In genomic region chr3:123658118-123658859, GRCh38 we compare ENCODE assay signal across 11 cellular contexts.
DNase-seq lines count a peak whose midpoint lies in the region; ATAC-seq and TF ChIP-seq lines count a peak whose summit lies in the region.
"Had no signal": no experiment of that assay in that cellular context is flagged by ENCODE, and none has a peak within 500 bp of the region (broad histone marks: within the 10 kb centered on the region; RNA-seq: fewer than 3 reads in every experiment).

No MANE protein-coding gene starts in this region.

- ATAC-seq in HG03460 (IDR thresholded peaks at IDR 0.05; ENCODE audit: unreplicated experiment) = no peak
- ATAC-seq: Panc1 had no signal

- DNase-seq in AG08395 (ENCODE audit: low spot score) (peak; percentile 64), RPMI7951 (ENCODE audit: low read depth) (peak; percentile 67), fibroblast of mammary gland (ENCODE audit: low read depth) (peak; percentile 89), osteoblast (ENCODE audit: insufficient read length, low spot score, missing footprints) (no peak), glutamatergic neuron (no peak), COR-L47 (lab: John Stamatoyannopoulos, UW) (no peak), SW 1271 (lab: John Stamatoyannopoulos, UW) (no peak)
- DNase-seq: activated naive CD8-positive, alpha-beta T cell treated with anti-CD3 and anti-CD28 coated beads, Interleukin-2, amount 10 ng/mL, durations not matched to agents 7 days and 5 days; occipital lobe had no signal

- H3K36me3 ChIP-seq in osteoblast (ENCODE audit: insufficient read depth, low read length) = peaks cover 56% of the 10 kb centered on the region

- H3K9me3 Mint-ChIP-seq in glutamatergic neuron (ENCODE audit: unreplicated experiment) = peaks cover 7% of the 10 kb centered on the region

- no peak overlapping the region for H3K4me2 ChIP-seq in osteoblast (ENCODE audit: insufficient read depth, low read length)

- H3K4me1 ChIP-seq in osteoblast (ENCODE audit: insufficient read depth, low read length) = peaks cover 69% of the 10 kb centered on the region

- H3K27ac ChIP-seq in osteoblast (ENCODE audit: low read depth, low read length) = peak overlapping the region; percentile 67

- peaks cover 9% of the 10 kb centered on the region for H3K27me3 Mint-ChIP-seq in glutamatergic neuron (ENCODE audit: unreplicated experiment)

- H3K4me3 ChIP-seq in fibroblast of mammary gland (ENCODE audit: control insufficient read depth, low read depth, low read length) (no peak overlapping the region), osteoblast (ENCODE audit: insufficient read depth, low read length) (no peak overlapping the region)

- no peak overlapping the region for H3K27ac Mint-ChIP-seq in glutamatergic neuron (ENCODE audit: unreplicated experiment)
- H3K27ac Mint-ChIP-seq: activated naive CD8-positive, alpha-beta T cell treated with anti-CD3 and anti-CD28 coated beads, Interleukin-2, amount 10 ng/mL, durations not matched to agents 7 days and 5 days had no signal

- peaks cover 3% of the 10 kb centered on the region for H3K79me2 ChIP-seq in osteoblast (ENCODE audit: insufficient read depth, low read length)

- TF ChIP-seq CTCF in fibroblast of mammary gland (conservative IDR thresholded peaks at IDR 0.05; ENCODE audit: control insufficient read depth, insufficient read depth, low read depth, low read length) (no peak), osteoblast (IDR thresholded peaks at IDR 0.05; ENCODE audit: extremely low read depth, low read depth, low read length) (no peak), glutamatergic neuron (IDR thresholded peaks at IDR 0.05; ENCODE audit: partially characterized antibody, unreplicated experiment) (no peak)

- no peak overlapping the region for H3K4me3 Mint-ChIP-seq in glutamatergic neuron (ENCODE audit: unreplicated experiment)
- H3K4me3 Mint-ChIP-seq: activated naive CD8-positive, alpha-beta T cell treated with anti-CD3 and anti-CD28 coated beads, Interleukin-2, amount 10 ng/mL, durations not matched to agents 7 days and 5 days had no signal

- no peaks in the 10 kb centered on the region for H3K27me3 ChIP-seq in osteoblast (ENCODE audit: insufficient read depth, low read length)

- no peaks in the 10 kb centered on the region for H3K9me3 ChIP-seq in osteoblast (ENCODE audit: low read depth, low read length)

- H2AFZ ChIP-seq in osteoblast (ENCODE audit: low read length) = no peak overlapping the region

- H3K36me3 Mint-ChIP-seq in glutamatergic neuron (ENCODE audit: unreplicated experiment) = peaks cover 5% of the 10 kb centered on the region
- H3K36me3 Mint-ChIP-seq: activated naive CD8-positive, alpha-beta T cell treated with anti-CD3 and anti-CD28 coated beads, Interleukin-2, amount 10 ng/mL, durations not matched to agents 7 days and 5 days had no signal

- no peaks in the 10 kb centered on the region for H4K20me1 ChIP-seq in osteoblast (ENCODE audit: insufficient read depth, low read length)

- H3K4me1 Mint-ChIP-seq in glutamatergic neuron (ENCODE audit: low read depth, unreplicated experiment) = peaks cover 34% of the 10 kb centered on the region
- H3K4me1 Mint-ChIP-seq: activated naive CD8-positive, alpha-beta T cell treated with anti-CD3 and anti-CD28 coated beads, Interleukin-2, amount 10 ng/mL, durations not matched to agents 7 days and 5 days had no signal

Comparison
In these comparisons a context has a peak if more than half of its experiments do, and no peak if none do; other contexts are left out.
1. DNase-seq: peak in AG08395 (single experiment), RPMI7951 (single experiment) and fibroblast of mammary gland (single experiment); none in osteoblast (single experiment), glutamatergic neuron (single experiment), COR-L47 (single experiment) and SW 1271 (0 of 2).